Comparison of ENCODE assay signal across 17 cellular contexts in genomic region chr9:120235081-120235480, GRCh38.
"Had no signal": no experiment of that assay in that cellular context is flagged by ENCODE, and none has a peak within 500 bp of the region (broad histone marks: within the 10 kb centered on the region; RNA-seq: fewer than 3 reads in every experiment).

No MANE protein-coding gene starts in this region.

- H3K4me3 Mint-ChIP-seq: activated naive CD8-positive, alpha-beta T cell treated with anti-CD3 and anti-CD28 coated beads for 36 hours; natural killer cell; stimulated activated effector memory CD8-positive, alpha-beta T cell treated with anti-CD3 and anti-CD28 coated beads, Interleukin-12 subunit alpha, Interleukin-12 subunit beta, amount 100 ng/mL, for 72 hours; type B pancreatic cell had no signal

- H3K27ac ChIP-seq: gastroesophageal sphincter, heart right ventricle, parathyroid adenoma, stomach, testis had no signal

- ATAC-seq: esophagus mucosa; gastroesophageal sphincter; heart right ventricle; natural killer cell; sciatic nerve; stimulated activated effector memory CD8-positive, alpha-beta T cell treated with anti-CD3 and anti-CD28 coated beads, Interleukin-12 subunit alpha, Interleukin-12 subunit beta, amount 100 ng/mL, for 72 hours had no signal

- DNase-seq: activated CD4-positive, alpha-beta T cell treated with anti-CD3 and anti-CD28 coated beads, Interleukin-2, amount 50 U/mL, for 4 hours; activated naive CD8-positive, alpha-beta T cell treated with anti-CD3 and anti-CD28 coated beads for 36 hours; amniotic stem cell; effector CD4-positive, alpha-beta T cell; heart right ventricle; kidney glomerular epithelial cell; mesendoderm; natural killer cell; stimulated activated CD4-positive, alpha-beta T cell treated with anti-CD3 and anti-CD28 coated beads, Interleukin-4, amount 100 ng/mL, for 24 hours; stomach; testis had no signal

- H3K9me3 ChIP-seq: gastroesophageal sphincter, heart right ventricle, stomach, testis had no signal

- H3K27ac Mint-ChIP-seq: activated naive CD8-positive, alpha-beta T cell treated with anti-CD3 and anti-CD28 coated beads for 36 hours; natural killer cell; stimulated activated effector memory CD8-positive, alpha-beta T cell treated with anti-CD3 and anti-CD28 coated beads, Interleukin-12 subunit alpha, Interleukin-12 subunit beta, amount 100 ng/mL, for 72 hours; type B pancreatic cell had no signal

- H3K9me3 Mint-ChIP-seq: activated naive CD8-positive, alpha-beta T cell treated with anti-CD3 and anti-CD28 coated beads for 36 hours; stimulated activated effector memory CD8-positive, alpha-beta T cell treated with anti-CD3 and anti-CD28 coated beads, Interleukin-12 subunit alpha, Interleukin-12 subunit beta, amount 100 ng/mL, for 72 hours; type B pancreatic cell had no signal

- H3K36me3 Mint-ChIP-seq: activated naive CD8-positive, alpha-beta T cell treated with anti-CD3 and anti-CD28 coated beads for 36 hours; natural killer cell; stimulated activated effector memory CD8-positive, alpha-beta T cell treated with anti-CD3 and anti-CD28 coated beads, Interleukin-12 subunit alpha, Interleukin-12 subunit beta, amount 100 ng/mL, for 72 hours; type B pancreatic cell had no signal

- H3K4me1 Mint-ChIP-seq: activated naive CD8-positive, alpha-beta T cell treated with anti-CD3 and anti-CD28 coated beads for 36 hours; natural killer cell; stimulated activated effector memory CD8-positive, alpha-beta T cell treated with anti-CD3 and anti-CD28 coated beads, Interleukin-12 subunit alpha, Interleukin-12 subunit beta, amount 100 ng/mL, for 72 hours had no signal

- H3K27me3 ChIP-seq: gastroesophageal sphincter, heart right ventricle, stomach, testis had no signal
